Comparison of ENCODE assay signal across 8 cellular contexts in genomic region chr6:111482959-111483735, GRCh38. TPM values are rescaled to one million over a fixed set of nuclear protein-coding genes. Genes with fewer than 3 reads are reported as not detected.
DNase-seq lines count a peak whose midpoint lies in the region; ATAC-seq, FAIRE-seq and TF ChIP-seq lines count a peak whose summit lies in the region.

REV3L (minus strand) TSS chr6:111483218; CDS start chr6:111482888, 330 bp downstream.

- no peaks in the 10 kb centered on the region for H3K9me3 ChIP-seq in HepG2 (ENCODE audit: low read length)

- no TSS peak for BruUV-seq in HepG2 (replicated peaks; lab: Mats Ljungman, UMichigan)

- DNase-seq in AG20443 (ENCODE audit: low spot score), result peak; percentile 82
- peak; percentile 95 for DNase-seq in NCI-H69 (lab: John Stamatoyannopoulos, UW)
- DNase-seq in activated CD4-positive, alpha-beta T cell treated with anti-CD3 and anti-CD28 coated beads, Interleukin-2, amount 50 U/mL, for 1 hour, result peak; percentile 89
- peak; percentile 90 for DNase-seq in HepG2 (ENCODE audit: low spot score)
- DNase-seq in stimulated activated CD4-positive, alpha-beta T cell treated with anti-CD3 and anti-CD28 coated beads, Interleukin-4, amount 100 ng/mL, for 1 hour, result peak; percentile 88

- CTCF ChIA-PET in HepG2 (lab: Yijun Ruan, JAX; ENCODE audit: low intra/inter-chr PET ratio, low total read pairs), result no interaction called here

- TF ChIP-seq EP300 in HepG2 (IDR thresholded peaks at IDR 0.05; ENCODE audit: low read depth in 2 of 2, low read length in 2 of 2) (peak; percentile 65 to 72; a peak in 3 of 4 replicates), HepG2 (CRISPR knock-in tag; IDR thresholded peaks at IDR 0.05; ENCODE audit: borderline replicate concordance) (peak; percentile 61; the same call in 1 of the 2 replicates)

- 5% methylated on average over 21 of the region's 84 CpGs for WGBS in HepG2 (ENCODE audit: low lambda C conversion rate)

- peaks cover 0 to 3% of the 10 kb centered on the region in 2 experiments; a peak in 1 of 5 replicates for H3K27me3 ChIP-seq in HepG2 (ENCODE audit: control insufficient read depth in 1 of 2, insufficient read depth in 2 of 2, low read length in 2 of 2)

- peak within 1 kb of the TSS; percentile 56 for H2AFZ ChIP-seq in HepG2 (ENCODE audit: low read length)

- POLR2A ChIA-PET in HepG2 (lab: Yijun Ruan, JAX), result interaction anchor here (0.6 to 2.9 kb wide), 26 partner anchors 8 to 306 kb away, joined by 3 to 42 read pairs (median 4); partner anchors contain the start of gene TRAF3IP2

- peak; percentile 56 for TF ChIP-seq CTCF in HepG2 (CRISPR knock-in tag; IDR thresholded peaks at IDR 0.05)

- H3K9ac ChIP-seq in HepG2 (ENCODE audit: insufficient read depth, low read depth, low read length), result peak within 1 kb of the TSS; percentile 95

- H3K36me3 ChIP-seq in HepG2 (replicated peaks in 1 of 2; ENCODE audit: control insufficient read depth in 1 of 2, insufficient read depth in 2 of 2, low read length in 2 of 2), result peaks cover 0 to 4% of the 10 kb centered on the region in 2 experiments; a peak in 1 of 5 replicates

- peak within 1 kb of the TSS; percentile 90 for H3K4me2 ChIP-seq in HepG2 (ENCODE audit: low read depth, low read length)

- intact Hi-C loops in dendritic cell treated with granulocyte-macrophage colony-stimulating factor and Interleukin-4, amounts not matched to agents 40 ng/mL and 50 ng/mL, for 4 days (cut with micrococcal nuclease), result loop anchor here (1.0 to 10.0 kb wide), 5 partner anchors 122 to 559 kb away; partner anchors contain the start of genes RPF2 and TRAF3IP2
- intact Hi-C loops in HepG2 (cut with micrococcal nuclease; ENCODE audit: unreplicated experiment), result loop anchor here (5.0 kb wide), 2 partner anchors 109 to 129 kb away; no protein-coding TSS in a partner anchor

- peak within 1 kb of the TSS; percentile 92 to 95 (median 94) for H3K4me3 ChIP-seq in HepG2 (replicated peaks in 1 of 3; ENCODE audit: insufficient read depth in 1 of 3, low read depth in 2 of 3, low read length in 3 of 3)

- H3K79me2 ChIP-seq in HepG2 (ENCODE audit: insufficient read depth, low read length), result peaks cover 78% of the 10 kb centered on the region

- peak; percentile 18; the same call in 1 of the 2 replicates for TF ChIP-seq RAD21 in HepG2 (CRISPR knock-in tag; IDR thresholded peaks at IDR 0.05)

- peaks cover 45% of the 10 kb centered on the region for H3K4me1 ChIP-seq in HepG2 (ENCODE audit: insufficient read depth, low read length)

- H3K4me3 Mint-ChIP-seq in dendritic cell treated with granulocyte-macrophage colony-stimulating factor and Interleukin-4, amounts not matched to agents 40 ng/mL and 50 ng/mL, for 4 days, result peak within 1 kb of the TSS; percentile 91

- H3K9me3 Mint-ChIP-seq in dendritic cell treated with granulocyte-macrophage colony-stimulating factor and Interleukin-4, amounts not matched to agents 40 ng/mL and 50 ng/mL, for 4 days, result no peaks in the 10 kb centered on the region

- H3K4me1 Mint-ChIP-seq in dendritic cell treated with granulocyte-macrophage colony-stimulating factor and Interleukin-4, amounts not matched to agents 40 ng/mL and 50 ng/mL, for 4 days (ENCODE audit: low read depth), result peaks cover 36% of the 10 kb centered on the region

- H3K27ac ChIP-seq in HepG2 (ENCODE audit: extremely low read length, insufficient read depth, low read length), result peak within 1 kb of the TSS; percentile 98

- no peak for FAIRE-seq in HepG2 (lab: Jason Lieb, UNC)

- peaks cover 22% of the 10 kb centered on the region for H3K36me3 Mint-ChIP-seq in dendritic cell treated with granulocyte-macrophage colony-stimulating factor and Interleukin-4, amounts not matched to agents 40 ng/mL and 50 ng/mL, for 4 days (ENCODE audit: low read depth)

- in situ Hi-C loops in HepG2 (cut with HindIII; ENCODE audit: extremely low pct_ligation_motif_present, low pct_unique_long_range_greater_than_20kb), result no loop called here

- H3K27me3 Mint-ChIP-seq in dendritic cell treated with granulocyte-macrophage colony-stimulating factor and Interleukin-4, amounts not matched to agents 40 ng/mL and 50 ng/mL, for 4 days, result no peaks in the 10 kb centered on the region

- H4K20me1 ChIP-seq in HepG2 (ENCODE audit: insufficient read depth, low read length), result peaks cover 9% of the 10 kb centered on the region

- peak; percentile 32 for ATAC-seq in GM19035 (IDR thresholded peaks at IDR 0.05; ENCODE audit: unreplicated experiment)
- ATAC-seq in HG03342 (IDR thresholded peaks at IDR 0.05; ENCODE audit: unreplicated experiment), result peak; percentile 33
- ATAC-seq in HepG2, result peak; percentile 73

- H3K27ac Mint-ChIP-seq in dendritic cell treated with granulocyte-macrophage colony-stimulating factor and Interleukin-4, amounts not matched to agents 40 ng/mL and 50 ng/mL, for 4 days, result peak within 1 kb of the TSS; percentile 99

- TF ChIP-seq POLR2A in HepG2 (IDR thresholded peaks at IDR 0.05; ENCODE audit: insufficient read depth in 1 of 2, low read depth in 2 of 2, low read length in 2 of 2), result peak; percentile 49 to 84

TF ChIP-seq in HepG2, 621 proteins besides CTCF, POLR2A, EP300 and RAD21 (continues in another document):
- peak in 1 of 2 experiments; percentile 30; a peak in 1 of 4 replicates for TF ChIP-seq REST (IDR thresholded peaks at IDR 0.05; ENCODE audit: borderline replicate concordance in 1 of 2, low read depth in 1 of 2, low read length in 2 of 2)
- no peak for TF ChIP-seq SOX13 (IDR thresholded peaks at IDR 0.05)
- peak in 1 of 2 experiments; percentile 51; a peak in 2 of 4 replicates for TF ChIP-seq SOX13 (CRISPR knock-in tag; conservative IDR thresholded peaks at IDR 0.05 in 1 of 2, IDR thresholded peaks at IDR 0.05 in 1 of 2)
- peak; percentile 86; the same call in 1 of the 2 replicates for TF ChIP-seq ZNF275 (CRISPR knock-in tag; IDR thresholded peaks at IDR 0.05; ENCODE audit: borderline replicate concordance)
- TF ChIP-seq ZNF781 (CRISPR knock-in tag; IDR thresholded peaks at IDR 0.05; ENCODE audit: borderline replicate concordance, not compliant biosample characterization), result peak; percentile 71
- peak; percentile 48; the same call in 1 of the 2 replicates for TF ChIP-seq ZNF7 (CRISPR knock-in tag; IDR thresholded peaks at IDR 0.05)
- TF ChIP-seq ZNF251 (CRISPR knock-in tag; IDR thresholded peaks at IDR 0.05), result no peak
- peak; percentile 26; the same call in 1 of the 2 replicates for TF ChIP-seq ZSCAN25 (CRISPR knock-in tag; IDR thresholded peaks at IDR 0.05)

RNA-seq across cellular contexts. Expression of gene REV3L, which starts in this region (rescaled TPM):
- total RNA-seq in HepG2 (2016; rRNA removed; fragmentation: Illumina TruSeq; extraction: Trizol), result 31.3 and 48.0 TPM in 2 replicates
- 90.3 and 96.9 TPM in 2 replicates for total RNA-seq in HepG2 (2016; cell fraction: cytosol; rRNA removed; fragmentation: Illumina TruSeq; extraction: Trizol; ENCODE audit: low read depth)
- total RNA-seq in HepG2 (2016; cell fraction: insoluble cytoplasmic fraction; rRNA removed; fragmentation: Illumina TruSeq; extraction: Trizol), result 31.5 and 50.9 TPM in 2 replicates
- total RNA-seq in HepG2 (2016; cell fraction: membrane; rRNA removed; fragmentation: Illumina TruSeq; extraction: Trizol), result 39.0 and 57.5 TPM in 2 replicates
- 75.6 and 80.9 TPM in 2 replicates for total RNA-seq in HepG2 (2016; cell fraction: nucleus; rRNA removed; fragmentation: Illumina TruSeq; extraction: Trizol)
- polyA plus RNA-seq in HepG2 (2011; rRNA removed), result 11.3 and 12.8 TPM in 2 replicates
- 5.3 and 8.5 TPM in 2 replicates for polyA plus RNA-seq in HepG2 (2011; cell fraction: cytosol; rRNA removed)
- polyA plus RNA-seq in HepG2 (2011; cell fraction: nucleus; rRNA removed), result 7.9 and 9.3 TPM in 2 replicates
- polyA plus RNA-seq in HepG2 (2012), result 10.5 and 11.7 TPM in 2 replicates
- 2.4 and 2.7 TPM in 2 replicates for polyA plus RNA-seq in HepG2 (2016; cell fraction: cytosol; fragmentation: Illumina TruSeq; extraction: Trizol; ENCODE audit: low read depth)
- 34.0 and 36.3 TPM in 2 replicates for polyA plus RNA-seq in HepG2 (2016; cell fraction: insoluble cytoplasmic fraction; fragmentation: Illumina TruSeq; extraction: Trizol; ENCODE audit: low read depth)
- polyA plus RNA-seq in HepG2 (2016; cell fraction: membrane; fragmentation: Illumina TruSeq; extraction: Trizol; ENCODE audit: low read depth), result 4.3 and 5.6 TPM in 2 replicates
- polyA plus RNA-seq in HepG2 (2016; cell fraction: nucleus; fragmentation: Illumina TruSeq; extraction: Trizol; ENCODE audit: insufficient read depth, low read depth), result 30.6 and 34.2 TPM in 2 replicates
- polyA minus RNA-seq in HepG2 (2011; rRNA and poly(A)+ RNA removed; ENCODE audit: low replicate concordance), result 12.1 and 22.3 TPM in 2 replicates
- polyA minus RNA-seq in HepG2 (2011; cell fraction: cytosol; rRNA and poly(A)+ RNA removed), result 18.6 and 21.0 TPM in 2 replicates
- 90.9 and 94.9 TPM in 2 replicates for polyA minus RNA-seq in HepG2 (2011; cell fraction: nucleus; rRNA and poly(A)+ RNA removed)

Comparison
In these comparisons a context has a peak if more than half of its experiments do, and no peak if none do; other contexts are left out.
1. Peak in every context shown above with its lines: DNase-seq, ATAC-seq, H3K4me3 ChIP-seq and H3K27ac ChIP-seq.